21 cellular contexts compared by ENCODE assay signal in genomic region chr19:4499855-4500254, GRCh38. TPM values are rescaled to one million over a fixed set of nuclear protein-coding genes. Genes with fewer than 3 reads are reported as not detected.
DNase-seq lines count a peak whose midpoint lies in the region; ATAC-seq and TF ChIP-seq lines count a peak whose summit lies in the region.
"Had no signal": no experiment of that assay in that cellular context is flagged by ENCODE, and none has a peak within 500 bp of the region (broad histone marks: within the 10 kb centered on the region; RNA-seq: fewer than 3 reads in every experiment).

No MANE protein-coding gene starts in this region.

- H3K27ac ChIP-seq in left ventricle myocardium inferior (replicated peaks) (no peak overlapping the region), HEK293 (ENCODE audit: extremely low read depth, low read depth, low read length) (no peak overlapping the region), neuronal stem cell (replicated peaks; ENCODE audit: low read length) (no peak overlapping the region), sigmoid colon (peak overlapping the region in 1 of 4 donors; percentile 10)
- H3K27ac ChIP-seq: A549; BLaER1 treated with 17β-estradiol and CSF1 and Interleukin-3, amounts not matched to agents 10 nM and 100 nM had no signal

- H3K4me1 ChIP-seq in left ventricle myocardium inferior (peaks cover 4% of the 10 kb centered on the region), HEK293 (ENCODE audit: control insufficient read depth, insufficient read depth, low read length) (no peaks in the 10 kb centered on the region), neuronal stem cell (ENCODE audit: control insufficient read depth in 2 of 2, insufficient read depth in 1 of 2, low read depth in 1 of 2, low read length in 2 of 2) (peaks cover 0 to 11% of the 10 kb centered on the region in 2 donors), sigmoid colon (peaks cover 0 to 8% (median 5%) of the 10 kb centered on the region in 4 donors)
- H3K4me1 ChIP-seq: A549, BE2C, HAP-1 had no signal

- H3K14ac ChIP-seq in neuronal stem cell (ENCODE audit: low read length): no peak overlapping the region

- DNase-seq in Right ventricle myocardium superior (peak; percentile 39), left ventricle myocardium inferior (no peak), neuronal stem cell (ENCODE audit: low spot score) (no peak), dermis blood vessel endothelial cell (no peak), sigmoid colon (no peak)
- no peak for DNase-seq in stimulated activated naive B cell treated with anti-CD40 and anti-IgM and Interleukin-4, amounts not matched to agents 10 μg/mL and 1 μg/mL and 100 μg/mL, for 72 hours
- DNase-seq: 8988T; ACHN; AML-193; BE2C; Calu3; CD4-positive, alpha-beta memory T cell; COR-L47; DMS53; DMS79 treated with DMSO at 0.1 percent for 48 hours; GF-D8 had no signal

- peak overlapping the region; percentile 55 for H3K23ac ChIP-seq in neuronal stem cell (ENCODE audit: low read depth, low read length, poor library complexity)

- no peak for ATAC-seq in Right ventricle myocardium superior (ENCODE audit: poor library complexity)
- ATAC-seq in stimulated activated naive B cell treated with anti-CD40 and anti-IgM and Interleukin-4, amounts not matched to agents 10 μg/mL and 1 μg/mL and 100 μg/mL, for 72 hours (replicated peaks): no peak
- ATAC-seq: A549, GM23338 had no signal

- H3K4me3 ChIP-seq in left ventricle myocardium inferior: no peak overlapping the region
- H3K4me3 ChIP-seq in HEK293 (ENCODE audit: low read depth, low read length): no peak overlapping the region
- H3K4me3 ChIP-seq in neuronal stem cell (ENCODE audit: low read length in 2 of 2): no peak overlapping the region
- no peak overlapping the region for H3K4me3 ChIP-seq in sigmoid colon
- H3K4me3 ChIP-seq: A549; BLaER1 treated with 17β-estradiol and CSF1 and Interleukin-3, amounts not matched to agents 10 nM and 100 nM; GM23338; HAP-1 had no signal

- no peaks in the 10 kb centered on the region for H3K9me3 ChIP-seq in left ventricle myocardium inferior (replicated peaks)
- no peaks in the 10 kb centered on the region for H3K9me3 ChIP-seq in HEK293 (ENCODE audit: control insufficient read depth, insufficient read depth, low read depth, low read length)
- H3K9me3 ChIP-seq in neuronal stem cell (replicated peaks in 1 of 2; ENCODE audit: control insufficient read depth in 2 of 2, insufficient read depth in 1 of 2, low read depth in 1 of 2, low read length in 2 of 2): no peaks in the 10 kb centered on the region
- H3K9me3 ChIP-seq in sigmoid colon: no peaks in the 10 kb centered on the region
- H3K9me3 ChIP-seq: A549; BE2C; BLaER1 treated with 17β-estradiol and CSF1 and Interleukin-3, amounts not matched to agents 10 nM and 100 nM; HAP-1 had no signal

- no peak overlapping the region for H3K4ac ChIP-seq in neuronal stem cell (ENCODE audit: low read length)

- no peak overlapping the region for H2BK120ac ChIP-seq in neuronal stem cell (ENCODE audit: low read depth, low read length)

- H3K27ac Mint-ChIP-seq in stimulated activated naive B cell treated with anti-CD40 and anti-IgM and Interleukin-4, amounts not matched to agents 10 μg/mL and 1 μg/mL and 100 μg/mL, for 72 hours: peak overlapping the region; percentile 47
- H3K27ac Mint-ChIP-seq: GM23338 had no signal

- no peaks in the 10 kb centered on the region for H3K9me3 Mint-ChIP-seq in stimulated activated naive B cell treated with anti-CD40 and anti-IgM and Interleukin-4, amounts not matched to agents 10 μg/mL and 1 μg/mL and 100 μg/mL, for 72 hours
- H3K9me3 Mint-ChIP-seq: CD4-positive, alpha-beta memory T cell; GM23338 had no signal

- no peak overlapping the region for H3K4me3 Mint-ChIP-seq in stimulated activated naive B cell treated with anti-CD40 and anti-IgM and Interleukin-4, amounts not matched to agents 10 μg/mL and 1 μg/mL and 100 μg/mL, for 72 hours
- H3K4me3 Mint-ChIP-seq: CD4-positive, alpha-beta memory T cell; GM23338 had no signal

- TF ChIP-seq POLR2A in sigmoid colon (IDR thresholded peaks at IDR 0.05): no peak

- POLR2A ChIA-PET in HEK293 (lab: Yijun Ruan, JAX): interaction anchor here (0.6 kb wide), 1 partner anchor 28 kb away, joined by 3 read pairs; the partner anchor contains the start of gene HDGFL2

- peaks cover 0 to 4% of the 10 kb centered on the region in 2 donors for H3K4me1 Mint-ChIP-seq in stimulated activated naive B cell treated with anti-CD40 and anti-IgM and Interleukin-4, amounts not matched to agents 10 μg/mL and 1 μg/mL and 100 μg/mL, for 72 hours
- H3K4me1 Mint-ChIP-seq: CD4-positive, alpha-beta memory T cell; GM23338 had no signal

- TF ChIP-seq EP300 in sigmoid colon (IDR thresholded peaks at IDR 0.05): no peak

- peak overlapping the region; percentile 64 for H3K18ac ChIP-seq in neuronal stem cell (ENCODE audit: low read length)

- no peak overlapping the region for H2AFZ ChIP-seq in neuronal stem cell (ENCODE audit: low read length)
- H2AFZ ChIP-seq: GM23338 had no signal

- no peak for TF ChIP-seq CTCF in left ventricle myocardium inferior (IDR thresholded peaks at IDR 0.05; ENCODE audit: borderline replicate concordance)
- no peak for TF ChIP-seq CTCF in HEK293 (tag by site-specific recombination; IDR thresholded peaks at IDR 0.05)
- TF ChIP-seq CTCF in sigmoid colon (IDR thresholded peaks at IDR 0.05): no peak

- peaks cover 33 to 47% of the 10 kb centered on the region in 2 donors for H3K36me3 Mint-ChIP-seq in stimulated activated naive B cell treated with anti-CD40 and anti-IgM and Interleukin-4, amounts not matched to agents 10 μg/mL and 1 μg/mL and 100 μg/mL, for 72 hours

- H4K8ac ChIP-seq in neuronal stem cell (ENCODE audit: low read depth, low read length): no peak overlapping the region

- H3K79me1 ChIP-seq in neuronal stem cell (ENCODE audit: low read depth, low read length): peaks cover 4% of the 10 kb centered on the region

- H2AK5ac ChIP-seq in neuronal stem cell (ENCODE audit: low read depth, low read length): no peak overlapping the region

- H3K9ac ChIP-seq in neuronal stem cell (ENCODE audit: low read depth, low read length, poor library complexity): no peak overlapping the region
- H3K9ac ChIP-seq: BLaER1 treated with 17β-estradiol and CSF1 and Interleukin-3, amounts not matched to agents 10 nM and 100 nM had no signal

- H2BK15ac ChIP-seq in neuronal stem cell (ENCODE audit: low read length): no peak overlapping the region

- peaks cover 92% of the 10 kb centered on the region for H3K36me3 ChIP-seq in left ventricle myocardium inferior
- peaks cover 12 to 85% of the 10 kb centered on the region in 2 experiments; a peak in 2 of 3 replicates for H3K36me3 ChIP-seq in HEK293 (ENCODE audit: control insufficient read depth in 2 of 2, insufficient read depth in 1 of 2, low read length in 2 of 2)
- H3K36me3 ChIP-seq in neuronal stem cell (replicated peaks in 1 of 2; ENCODE audit: control insufficient read depth in 2 of 2, insufficient read depth in 2 of 2, low read length in 2 of 2): peaks cover 48 to 81% of the 10 kb centered on the region in 2 donors
- H3K36me3 ChIP-seq in sigmoid colon: peaks cover 20 to 92% (median 59%) of the 10 kb centered on the region in 4 donors

- CTCF ChIA-PET in HEK293 (lab: Yijun Ruan, JAX): interaction anchor here (1.0 to 1.2 kb wide), 2 partner anchors 25 kb away, joined by 3 to 4 read pairs; no protein-coding TSS in a partner anchor

- H4K91ac ChIP-seq in neuronal stem cell (ENCODE audit: low read depth, low read length, poor library complexity): no peak overlapping the region

- no peaks in the 10 kb centered on the region for H3K27me3 Mint-ChIP-seq in stimulated activated naive B cell treated with anti-CD40 and anti-IgM and Interleukin-4, amounts not matched to agents 10 μg/mL and 1 μg/mL and 100 μg/mL, for 72 hours
- H3K27me3 Mint-ChIP-seq: CD4-positive, alpha-beta memory T cell had no signal

- no peak overlapping the region for H2BK12ac ChIP-seq in neuronal stem cell (ENCODE audit: low read length)

- intact Hi-C loops in Right ventricle myocardium superior (cut with DNase I) (no loop called here), left ventricle myocardium inferior (cut with micrococcal nuclease) (no loop called here), sigmoid colon (cut with DNase I) (no loop called here)

- WGBS in neuronal stem cell (ENCODE audit: extremely low coverage in 2 of 2, insufficient read length in 2 of 2, insufficient replicate concordance in 1 of 2), 2 donors: no CpG with 5 or more reads among the region's 15 CpGs
- 95 to 96% methylated on average over 15 of the region's 15 CpGs for WGBS in sigmoid colon, 2 donors

- H3K27me3 ChIP-seq in left ventricle myocardium inferior (ENCODE audit: low read depth) (no peaks in the 10 kb centered on the region), neuronal stem cell (ENCODE audit: control insufficient read depth in 3 of 3, insufficient read depth in 3 of 3, low read depth in 1 of 3, low read length in 3 of 3) (no peaks in the 10 kb centered on the region), sigmoid colon (no peaks in the 10 kb centered on the region)
- H3K27me3 ChIP-seq: BE2C; BLaER1 treated with 17β-estradiol and CSF1 and Interleukin-3, amounts not matched to agents 10 nM and 100 nM had no signal

- no peak overlapping the region for H3K4me2 ChIP-seq in neuronal stem cell (ENCODE audit: insufficient read depth, low read length, poor library complexity, severe bottlenecking)
- H3K4me2 ChIP-seq: A549; BLaER1 treated with 17β-estradiol and CSF1 and Interleukin-3, amounts not matched to agents 10 nM and 100 nM; GM23338 had no signal

- no peak overlapping the region for H2BK5ac ChIP-seq in neuronal stem cell (ENCODE audit: low read length)

RNA-seq across cellular contexts. Expression of gene PLIN4, which starts 18.4 kb away (rescaled TPM):
- 239 TPM for total RNA-seq in Right ventricle myocardium superior
- 162 TPM for total RNA-seq in left ventricle myocardium inferior
- 0.13 TPM for polyA plus RNA-seq in neuronal stem cell (2013, experiment 1 of 2)
- polyA plus RNA-seq in neuronal stem cell (2013, experiment 2 of 2): 0.18 TPM
- 1.1 and 1.5 TPM in 2 replicates for total RNA-seq in dermis blood vessel endothelial cell
- 10 to 100 TPM; 41.3 to 71.7 (median 55.9) TPM for total RNA-seq in sigmoid colon
- polyA plus RNA-seq in sigmoid colon: 10 to 100 TPM in 1 of 3 donors, 1 to 10 TPM in 1, under 1 TPM in 1; 0.69 to 22.3 (median 1.8) TPM

RNA-seq across cellular contexts. Expression of gene HDGFL2, which starts 27.8 kb away (rescaled TPM):
- total RNA-seq in Right ventricle myocardium superior (27.8 TPM), left ventricle myocardium inferior (22.8 TPM), dermis blood vessel endothelial cell (49.7 and 65.1 TPM in 2 replicates), sigmoid colon (10 to 100 TPM; 31.0 to 45.5 (median 40.4) TPM)
- 73.8 TPM for polyA plus RNA-seq in neuronal stem cell (2013, experiment 1 of 2)
- polyA plus RNA-seq in neuronal stem cell (2013, experiment 2 of 2): 75.2 TPM
- polyA plus RNA-seq in sigmoid colon: 10 to 100 TPM; 19.8 to 78.2 (median 22.2) TPM

RNA-seq across cellular contexts. Expression of gene PLIN5, which starts 35.2 kb away (rescaled TPM):
- total RNA-seq in Right ventricle myocardium superior: 64.6 TPM
- total RNA-seq in left ventricle myocardium inferior: 73.5 TPM
- 2.9 TPM for polyA plus RNA-seq in neuronal stem cell (2013, experiment 1 of 2)
- 2.9 TPM for polyA plus RNA-seq in neuronal stem cell (2013, experiment 2 of 2)
- 4.7 and 11.7 TPM in 2 replicates for total RNA-seq in dermis blood vessel endothelial cell
- total RNA-seq in sigmoid colon: 10 to 100 TPM in 1 of 4 donors, 1 to 10 TPM in 3; 2.5 to 10.0 (median 4.2) TPM
- 1 to 10 TPM in 2 of 3 donors, under 1 TPM in 1; 0.69 to 3.1 (median 2.4) TPM for polyA plus RNA-seq in sigmoid colon

RNA-seq across cellular contexts. Expression of gene LRG1, which starts 40.0 kb away (rescaled TPM):
- 0.22 TPM for total RNA-seq in Right ventricle myocardium superior
- 0.41 TPM for total RNA-seq in left ventricle myocardium inferior
- polyA plus RNA-seq in neuronal stem cell (2013, experiment 1 of 2): not detected
- polyA plus RNA-seq in neuronal stem cell (2013, experiment 2 of 2): 0.01 TPM
- total RNA-seq in dermis blood vessel endothelial cell: 1.2 and 1.6 TPM in 2 replicates
- 1 to 10 TPM in 1 of 4 donors, under 1 TPM in 2, not detected in 1; 0.36 to 2.3 (median 0.49) TPM for total RNA-seq in sigmoid colon
- polyA plus RNA-seq in sigmoid colon: 10 to 100 TPM in 1 of 3 donors, 1 to 10 TPM in 2; 2.4 to 21.0 (median 3.7) TPM
- total RNA-seq: CD4-positive, alpha-beta memory T cell had no signal

RNA-seq across cellular contexts. Expression of gene UBXN6, which starts 42.3 kb away (rescaled TPM):
- total RNA-seq in Right ventricle myocardium superior (120 TPM), left ventricle myocardium inferior (113 TPM), dermis blood vessel endothelial cell (80.7 and 96.5 TPM in 2 replicates), sigmoid colon (100 to 1,000 TPM in 1 of 4 donors, 10 to 100 TPM in 3; 47.1 to 103 (median 62.7) TPM)
- polyA plus RNA-seq in neuronal stem cell (2013, experiment 1 of 2): 28.2 TPM
- 29.6 TPM for polyA plus RNA-seq in neuronal stem cell (2013, experiment 2 of 2)
- 100 to 1,000 TPM in 2 of 3 donors, 10 to 100 TPM in 1; 96.3 to 160 (median 114) TPM for polyA plus RNA-seq in sigmoid colon

Comparison
In these comparisons a context has a peak if more than half of its experiments do, and no peak if none do; other contexts are left out.
1. RNA of gene PLIN4, which starts 18.4 kb away (total RNA-seq): 239 TPM in Right ventricle myocardium superior (single experiment), 162 TPM in left ventricle myocardium inferior (single experiment) and 41.3 to 71.7 TPM in sigmoid colon; 1.1 to 1.5 TPM in dermis blood vessel endothelial cell; every median in the first group is over 10 times any median in the second.